In genomic region chr10:34906021-34906965, GRCh38 we compare ENCODE assay signal across 2 cellular contexts.
TF ChIP-seq lines count a peak whose summit lies in the region.

No MANE protein-coding gene starts in this region.

TF ChIP-seq in GM23338, 12 proteins besides CTCF, POLR2A, EP300 and RAD21 (continued from another document):
- TF ChIP-seq REST (IDR thresholded peaks at IDR 0.05; ENCODE audit: unreplicated experiment) (no peak), ZNF331 (CRISPR knock-in tag; IDR thresholded peaks at IDR 0.05; ENCODE audit: low read depth) (0 out of 2 replicates have a peak, but pooled peaks have one; percentile 23), STAT1 (IDR thresholded peaks at IDR 0.05; ENCODE audit: unreplicated experiment) (no peak)

TF ChIP-seq in H1, 55 proteins besides CTCF, POLR2A, EP300 and RAD21 (continued from another document):
- TF ChIP-seq USF2 (IDR thresholded peaks at IDR 0.05; ENCODE audit: low read length) (no peak), CEBPB (IDR thresholded peaks at IDR 0.05; ENCODE audit: low read depth, low read length) (no peak), SUZ12 (IDR thresholded peaks at IDR 0.05; ENCODE audit: low read length) (no peak)
